Comparison of ENCODE assay signal across 18 cellular contexts in genomic region chrX:11781734-11782370, GRCh38. TPM values are rescaled to one million over a fixed set of nuclear protein-coding genes. Genes with fewer than 3 reads are reported as not detected.
DNase-seq lines count a peak whose midpoint lies in the region; ATAC-seq, FAIRE-seq and TF ChIP-seq lines count a peak whose summit lies in the region.
"Had no signal": no experiment of that assay in that cellular context is flagged by ENCODE, and none has a peak within 500 bp of the region (broad histone marks: within the 10 kb centered on the region; RNA-seq: fewer than 3 reads in every experiment).

No MANE protein-coding gene starts in this region.

- FAIRE-seq in bronchial epithelial cell (lab: Jason Lieb, UNC): no peak
- FAIRE-seq: HTR-8/SVneo had no signal

- no peaks in the 10 kb centered on the region for H3K9me2 ChIP-seq in PC-3 (replicated peaks; ENCODE audit: low read length)

- peaks cover 0 to 2% of the 10 kb centered on the region in 2 donors for H3K27me3 Mint-ChIP-seq in natural killer cell treated with Interleukin-12 subunit alpha and Interleukin-12 subunit beta and Interleukin-15 and Interleukin-18, amount 100 ng/mL, for 72 hours
- H3K27me3 Mint-ChIP-seq: T-helper 17 cell had no signal

- CTCF ChIA-PET in PC-3 (lab: Charles Lee): no interaction called here

- H4K20me1 ChIP-seq in PC-3 (ENCODE audit: low read length): no peaks in the 10 kb centered on the region

- no peak overlapping the region for H3K4me2 ChIP-seq in PC-3 (ENCODE audit: low read length)
- H3K4me2 ChIP-seq: PC-9 had no signal

- H3K9me3 ChIP-seq in PC-3 (ENCODE audit: low read length): no peaks in the 10 kb centered on the region
- no peaks in the 10 kb centered on the region for H3K9me3 ChIP-seq in SJCRH30 (replicated peaks)
- H3K9me3 ChIP-seq: SJSA1 had no signal

- DNase-seq in ELF-1 (ENCODE audit: low read depth, low spot score) (peak; percentile 3), PC-3 (peak; percentile 25), bronchial epithelial cell (ENCODE audit: low read depth) (peak; percentile 82), RKO (ENCODE audit: low spot score) (no peak), SJCRH30 (no peak)
- DNase-seq in natural killer cell treated with Interleukin-12 subunit alpha and Interleukin-12 subunit beta and Interleukin-15 and Interleukin-18, amount 100 ng/mL, for 72 hours (ENCODE audit: low spot score): no peak
- DNase-seq: GDM1, HFFc6, NCI-H1092 treated with DMSO at 0.1 percent for 48 hours, NCI-H1694, NCI-H748 treated with DMSO at 0.1 percent for 48 hours, T-helper 17 cell had no signal

- H3K27me3 ChIP-seq in PC-3 (ENCODE audit: low read length) (no peaks in the 10 kb centered on the region), bronchial epithelial cell (ENCODE audit: control insufficient read depth, insufficient read depth, low read length) (no peaks in the 10 kb centered on the region), SJCRH30 (no peaks in the 10 kb centered on the region)
- H3K27me3 ChIP-seq: SJSA1 had no signal

- peaks cover 2% of the 10 kb centered on the region in 2 donors for H3K4me1 Mint-ChIP-seq in natural killer cell treated with Interleukin-12 subunit alpha and Interleukin-12 subunit beta and Interleukin-15 and Interleukin-18, amount 100 ng/mL, for 72 hours (ENCODE audit: low read depth in 2 of 2)

- no peak overlapping the region for H3K27ac Mint-ChIP-seq in natural killer cell treated with Interleukin-12 subunit alpha and Interleukin-12 subunit beta and Interleukin-15 and Interleukin-18, amount 100 ng/mL, for 72 hours
- H3K27ac Mint-ChIP-seq: HFFc6 had no signal

- H3K4me1 ChIP-seq in PC-3 (ENCODE audit: insufficient read depth, low read length): no peaks in the 10 kb centered on the region
- no peaks in the 10 kb centered on the region for H3K4me1 ChIP-seq in SJCRH30
- H3K4me1 ChIP-seq: SJSA1 had no signal

- H3K79me2 ChIP-seq in PC-3 (ENCODE audit: low read length): no peaks in the 10 kb centered on the region

- H3K9ac ChIP-seq in PC-3 (ENCODE audit: low read length): no peak overlapping the region

- no TSS peak for BruUV-seq in PC-3 (replicated peaks; lab: Mats Ljungman, UMichigan)

- intact Hi-C loops in PC-3 (cut with micrococcal nuclease): no loop called here

- POLR2A ChIA-PET in PC-3 (lab: Charles Lee; ENCODE audit: unreplicated experiment): no interaction called here

- H2AFZ ChIP-seq in PC-3 (ENCODE audit: low read length): no peak overlapping the region
- H2AFZ ChIP-seq: PC-9 had no signal

- H3K27ac ChIP-seq in PC-3 (ENCODE audit: low read length) (no peak overlapping the region), SJCRH30 (no peak overlapping the region)
- H3K27ac ChIP-seq: PC-9, SJSA1 had no signal

- no peaks in the 10 kb centered on the region for H3K9me3 Mint-ChIP-seq in natural killer cell treated with Interleukin-12 subunit alpha and Interleukin-12 subunit beta and Interleukin-15 and Interleukin-18, amount 100 ng/mL, for 72 hours
- H3K9me3 Mint-ChIP-seq: CD14-positive monocyte, HFFc6, IgD-negative memory B cell had no signal

- ATAC-seq in GM18867 (IDR thresholded peaks at IDR 0.05; ENCODE audit: unreplicated experiment): peak; percentile 53
- no peak for ATAC-seq in PC-3
- no peak for ATAC-seq in natural killer cell treated with Interleukin-12 subunit alpha and Interleukin-12 subunit beta and Interleukin-15 and Interleukin-18, amount 100 ng/mL, for 72 hours
- ATAC-seq: T-helper 17 cell had no signal

- no peak overlapping the region for H3K4me3 Mint-ChIP-seq in natural killer cell treated with Interleukin-12 subunit alpha and Interleukin-12 subunit beta and Interleukin-15 and Interleukin-18, amount 100 ng/mL, for 72 hours
- H3K4me3 Mint-ChIP-seq: CD14-positive monocyte, HFFc6, IgD-negative memory B cell, T-helper 17 cell had no signal

- no peaks in the 10 kb centered on the region for H3K36me3 ChIP-seq in PC-3 (ENCODE audit: low read depth, low read length)
- H3K36me3 ChIP-seq in bronchial epithelial cell (ENCODE audit: control insufficient read depth, insufficient read depth, low read length): no peaks in the 10 kb centered on the region
- H3K36me3 ChIP-seq in SJCRH30: no peaks in the 10 kb centered on the region
- H3K36me3 ChIP-seq: SJSA1 had no signal

- no peaks in the 10 kb centered on the region for H3K36me3 Mint-ChIP-seq in natural killer cell treated with Interleukin-12 subunit alpha and Interleukin-12 subunit beta and Interleukin-15 and Interleukin-18, amount 100 ng/mL, for 72 hours

- H3K4me3 ChIP-seq in PC-3 (ENCODE audit: low read length): no peak overlapping the region
- H3K4me3 ChIP-seq in bronchial epithelial cell (ENCODE audit: low read depth, low read length): no peak overlapping the region
- H3K4me3 ChIP-seq in SJCRH30: no peak overlapping the region
- H3K4me3 ChIP-seq: PC-9, SJSA1 had no signal

- H3F3A ChIP-seq in PC-3 (ENCODE audit: low read length, unreplicated experiment): no peaks in the 10 kb centered on the region

- TF ChIP-seq CTCF in PC-3 (conservative IDR thresholded peaks at IDR 0.05; ENCODE audit: low read depth, low read length) (no peak), bronchial epithelial cell (IDR thresholded peaks at IDR 0.05; ENCODE audit: insufficient read depth, low read length, severe bottlenecking) (no peak)

RNA-seq across cellular contexts. Expression of gene MSL3, which starts 23.8 kb away (rescaled TPM):
- total RNA-seq in PC-3 (2014; rRNA removed) (28.6 and 30.3 TPM in 2 replicates), bronchial epithelial cell (14.5 and 19.1 TPM in 2 replicates)
- 10 to 100 TPM; 23.9 to 34.9 TPM for total RNA-seq in natural killer cell treated with Interleukin-12 subunit alpha and Interleukin-12 subunit beta and Interleukin-15 and Interleukin-18, amount 100 ng/mL, for 72 hours
- total RNA-seq in SJCRH30 (2014; rRNA removed; shearing (Covaris generic)): 37.9 and 41.8 TPM in 2 replicates

Comparison
In these comparisons a context has a peak if more than half of its experiments do, and no peak if none do; other contexts are left out.
1. DNase-seq: peak in ELF-1 (single experiment), PC-3 (single experiment) and bronchial epithelial cell (single experiment); none in RKO (single experiment), natural killer cell treated with Interleukin-12 subunit alpha and Interleukin-12 subunit beta and Interleukin-15 and Interleukin-18, amount 100 ng/mL, for 72 hours (single experiment) and SJCRH30 (0 of 2).